10 cellular contexts compared by ENCODE assay signal in the genomic region with DNA sequence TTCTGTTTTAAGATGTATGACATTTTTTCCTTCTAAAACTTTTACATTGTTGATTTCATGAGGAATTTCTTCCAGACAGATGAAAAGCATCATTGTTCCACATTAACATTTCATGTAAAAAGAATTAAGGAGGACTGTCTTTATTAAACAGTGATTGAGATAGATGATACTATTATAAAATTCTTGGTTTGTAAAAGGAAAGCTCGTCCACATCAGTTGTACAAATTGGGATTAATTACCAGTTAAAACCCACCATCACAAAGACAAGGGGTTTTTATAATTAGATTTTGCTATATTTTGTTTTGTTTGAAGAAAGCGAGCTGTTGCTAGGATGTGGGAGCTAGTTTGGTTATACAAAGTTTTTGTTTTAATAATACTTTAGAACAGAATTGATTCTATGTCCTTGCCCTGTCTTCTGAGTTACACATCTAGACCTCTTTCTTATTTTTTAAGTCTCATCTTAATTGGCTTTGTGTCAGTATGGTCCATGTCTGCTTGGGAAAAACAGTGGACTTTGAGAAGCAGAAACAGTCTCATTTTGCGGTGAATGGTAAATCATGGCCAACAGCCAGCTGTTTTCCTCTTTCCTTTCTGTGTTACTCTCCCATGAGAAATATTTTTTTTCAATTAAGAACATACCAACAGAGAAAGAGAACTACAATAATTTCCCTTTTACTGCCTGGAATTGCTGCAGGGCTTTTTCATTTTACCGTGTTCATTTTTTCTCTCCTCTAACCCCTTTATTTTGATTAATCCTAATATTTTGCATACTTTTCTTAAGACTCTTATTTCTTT. TPM values are rescaled to one million over a fixed set of nuclear protein-coding genes. Genes with fewer than 3 reads are reported as not detected.
DNase-seq lines count a peak whose midpoint lies in the region; ATAC-seq, FAIRE-seq and TF ChIP-seq lines count a peak whose summit lies in the region.
"Had no signal": no experiment of that assay in that cellular context is flagged by ENCODE, and none has a peak within 500 bp of the region (broad histone marks: within the 10 kb centered on the region; RNA-seq: fewer than 3 reads in every experiment).

No MANE protein-coding gene starts in this region.

- H3K4me3 ChIP-seq in right atrium auricular region (peak overlapping the region in 1 of 2 donors; percentile 7), astrocyte (ENCODE audit: insufficient read depth, low read depth, low read length) (peak overlapping the region; percentile 83), vagina (peak overlapping the region in 1 of 2 donors; percentile 85)

- H3K27ac ChIP-seq in right atrium auricular region = peak overlapping the region; percentile 88 to 92
- peak overlapping the region; percentile 97 for H3K27ac ChIP-seq in astrocyte (ENCODE audit: low read depth, low read length)
- H3K27ac ChIP-seq in vagina = peak overlapping the region; percentile 97

- DNase-seq in right atrium auricular region (ENCODE audit: low spot score) = no peak
- DNase-seq in Right ventricle myocardium inferior (ENCODE audit: missing footprints) = no peak
- DNase-seq in astrocyte (ENCODE audit: low read depth) = no peak
- DNase-seq in memory B cell (ENCODE audit: low spot score in 2 of 2) = no peak
- DNase-seq in vagina (ENCODE audit: extremely low spot score in 2 of 2) = no peak
- no peak for DNase-seq in GM12892 (ENCODE audit: insufficient read length)
- DNase-seq in NCI-H1048 (lab: John Stamatoyannopoulos, UW) = no peak
- DNase-seq: anterior cingulate cortex, DMS153 had no signal

- H3K4me1 ChIP-seq in right atrium auricular region (peaks cover 0 to 50% of the 10 kb centered on the region in 2 donors), astrocyte (ENCODE audit: insufficient read depth, low read length) (peaks cover 38% of the 10 kb centered on the region), vagina (peaks cover 68% of the 10 kb centered on the region)

- H3K36me3 ChIP-seq in right atrium auricular region = no peaks in the 10 kb centered on the region
- H3K36me3 ChIP-seq in astrocyte (ENCODE audit: insufficient read depth, low read length) = no peaks in the 10 kb centered on the region
- no peaks in the 10 kb centered on the region for H3K36me3 ChIP-seq in vagina

- H3K36me3 Mint-ChIP-seq in astrocyte (ENCODE audit: low read depth, unreplicated experiment) (no peaks in the 10 kb centered on the region), memory B cell (peaks cover 9% of the 10 kb centered on the region)

- peak overlapping the region; percentile 96 for H3K27ac Mint-ChIP-seq in astrocyte (ENCODE audit: unreplicated experiment)
- no peak overlapping the region for H3K27ac Mint-ChIP-seq in memory B cell

- H3K79me2 ChIP-seq in astrocyte (ENCODE audit: insufficient read depth, low read length) = peaks cover 73% of the 10 kb centered on the region

- TF ChIP-seq POLR2A in vagina (IDR thresholded peaks at IDR 0.05) (no peak), GM12892 (IDR thresholded peaks at IDR 0.05; ENCODE audit: low read depth, low read length) (no peak)

- TF ChIP-seq CTCF in right atrium auricular region (IDR thresholded peaks at IDR 0.05) (no peak), astrocyte (IDR thresholded peaks at IDR 0.05; ENCODE audit: insufficient read depth, low read depth, low read length) (no peak), vagina (IDR thresholded peaks at IDR 0.05) (no peak)

- peaks cover 31% of the 10 kb centered on the region for H3K4me1 Mint-ChIP-seq in astrocyte (ENCODE audit: low read depth, unreplicated experiment)
- peaks cover 30% of the 10 kb centered on the region for H3K4me1 Mint-ChIP-seq in memory B cell

- ATAC-seq in Right ventricle myocardium inferior = no peak
- no peak for ATAC-seq in memory B cell (ENCODE audit: low read depth)
- no peak for ATAC-seq in GM18909 (IDR thresholded peaks at IDR 0.05; ENCODE audit: poor library complexity, unreplicated experiment)

- H3K9me3 Mint-ChIP-seq in astrocyte (ENCODE audit: unreplicated experiment) (no peaks in the 10 kb centered on the region), memory B cell (no peaks in the 10 kb centered on the region)

- H3K9me3 ChIP-seq in right atrium auricular region (no peaks in the 10 kb centered on the region), astrocyte (ENCODE audit: insufficient read depth, low read depth, low read length) (no peaks in the 10 kb centered on the region), vagina (no peaks in the 10 kb centered on the region)

- H3K27me3 Mint-ChIP-seq in astrocyte (ENCODE audit: low read depth, unreplicated experiment) (no peaks in the 10 kb centered on the region), memory B cell (no peaks in the 10 kb centered on the region)

- H2AFZ ChIP-seq in astrocyte (ENCODE audit: low read depth, low read length) = no peak overlapping the region

- peak overlapping the region; percentile 85 for H3K4me2 ChIP-seq in astrocyte (ENCODE audit: low read length)

- peaks cover 22% of the 10 kb centered on the region for H4K20me1 ChIP-seq in astrocyte (ENCODE audit: insufficient read depth, low read length)

- H3K27me3 ChIP-seq in right atrium auricular region (no peaks in the 10 kb centered on the region), astrocyte (ENCODE audit: insufficient read depth, low read length) (no peaks in the 10 kb centered on the region), vagina (no peaks in the 10 kb centered on the region)

- H3K4me3 Mint-ChIP-seq in astrocyte (ENCODE audit: unreplicated experiment) (peak overlapping the region; percentile 92), memory B cell (peak overlapping the region; percentile 46)

- peak; percentile 59 for FAIRE-seq in astrocyte (lab: Jason Lieb, UNC)
- FAIRE-seq in GM12892 (lab: Jason Lieb, UNC) = no peak

- H3K9ac ChIP-seq in astrocyte (ENCODE audit: low read length) = peak overlapping the region; percentile 98

- intact Hi-C loops in Right ventricle myocardium inferior (cut with DNase I) (no loop called here), vagina (cut with DNase I) (loop anchor here (2.0 kb wide), 1 partner anchor 13 kb away; no protein-coding TSS in a partner anchor)

RNA-seq across cellular contexts. Expression of a gene that starts 3.2 kb away (rescaled TPM):
- total RNA-seq in right atrium auricular region = 10 to 100 TPM; 18.0 to 23.3 TPM
- total RNA-seq in Right ventricle myocardium inferior = 21.2 TPM
- total RNA-seq in astrocyte = 179 and 184 TPM in 2 replicates
- 87.7 TPM for total RNA-seq in vagina
- polyA plus RNA-seq in GM12892 (2012; ENCODE audit: missing spikeins) = 65.6 TPM
